In the genomic region with DNA sequence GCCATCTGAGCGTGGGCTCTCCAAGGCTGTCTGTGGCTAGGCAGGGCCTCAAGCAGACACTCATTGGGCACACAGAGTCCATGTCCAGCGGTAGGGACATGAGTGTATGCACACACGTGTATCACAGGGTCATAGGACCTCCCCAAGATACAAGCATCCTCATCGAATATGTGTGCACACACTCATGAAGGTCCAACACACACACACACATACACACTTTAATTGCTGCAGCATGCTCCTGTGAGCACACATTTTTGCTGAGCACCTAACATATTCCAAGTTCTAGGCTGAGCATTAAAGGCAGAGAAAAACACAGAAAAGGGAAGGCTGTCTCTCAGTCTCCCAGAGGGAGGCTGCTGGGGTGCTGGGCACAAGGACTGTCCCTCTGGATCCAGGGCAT, we compare ENCODE assay signal across 1 cellular context.
TF ChIP-seq lines count a peak whose summit lies in the region.

No MANE protein-coding gene starts in this region.

TF ChIP-seq in IMR-90, 13 proteins besides CTCF, POLR2A, EP300 and RAD21:
- TF ChIP-seq MAFK (IDR thresholded peaks at IDR 0.05; ENCODE audit: low read depth, low read length) = no peak
- TF ChIP-seq CHD1 (IDR thresholded peaks at IDR 0.05; ENCODE audit: low read depth, low read length) = no peak
- no peak for TF ChIP-seq CEBPB (IDR thresholded peaks at IDR 0.05; ENCODE audit: low read depth, low read length)
- TF ChIP-seq MXI1 (IDR thresholded peaks at IDR 0.05; ENCODE audit: borderline replicate concordance, low read depth, low read length) = no peak
- TF ChIP-seq RFX5 (IDR thresholded peaks at IDR 0.05; ENCODE audit: low read depth, low read length) = no peak
- no peak for TF ChIP-seq SMC3 (IDR thresholded peaks at IDR 0.05; ENCODE audit: low read depth, low read length)
- no peak for TF ChIP-seq NFE2L2 (IDR thresholded peaks at IDR 0.05; ENCODE audit: low read depth, low read length)
- no peak for TF ChIP-seq BHLHE40 (IDR thresholded peaks at IDR 0.05; ENCODE audit: low read depth, low read length)
- no peak for TF ChIP-seq FOS (IDR thresholded peaks at IDR 0.05; ENCODE audit: low read depth, low read length)
- TF ChIP-seq RCOR1 (IDR thresholded peaks at IDR 0.05; ENCODE audit: insufficient replicate concordance, low read length) = no peak
- TF ChIP-seq, protein P1, sequence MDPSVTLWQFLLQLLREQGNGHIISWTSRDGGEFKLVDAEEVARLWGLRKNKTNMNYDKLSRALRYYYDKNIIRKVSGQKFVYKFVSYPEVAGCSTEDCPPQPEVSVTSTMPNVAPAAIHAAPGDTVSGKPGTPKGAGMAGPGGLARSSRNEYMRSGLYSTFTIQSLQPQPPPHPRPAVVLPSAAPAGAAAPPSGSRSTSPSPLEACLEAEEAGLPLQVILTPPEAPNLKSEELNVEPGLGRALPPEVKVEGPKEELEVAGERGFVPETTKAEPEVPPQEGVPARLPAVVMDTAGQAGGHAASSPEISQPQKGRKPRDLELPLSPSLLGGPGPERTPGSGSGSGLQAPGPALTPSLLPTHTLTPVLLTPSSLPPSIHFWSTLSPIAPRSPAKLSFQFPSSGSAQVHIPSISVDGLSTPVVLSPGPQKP (IDR thresholded peaks at IDR 0.05; ENCODE audit: borderline replicate concordance, low read depth, low read length) = no peak
- TF ChIP-seq, protein P2, sequence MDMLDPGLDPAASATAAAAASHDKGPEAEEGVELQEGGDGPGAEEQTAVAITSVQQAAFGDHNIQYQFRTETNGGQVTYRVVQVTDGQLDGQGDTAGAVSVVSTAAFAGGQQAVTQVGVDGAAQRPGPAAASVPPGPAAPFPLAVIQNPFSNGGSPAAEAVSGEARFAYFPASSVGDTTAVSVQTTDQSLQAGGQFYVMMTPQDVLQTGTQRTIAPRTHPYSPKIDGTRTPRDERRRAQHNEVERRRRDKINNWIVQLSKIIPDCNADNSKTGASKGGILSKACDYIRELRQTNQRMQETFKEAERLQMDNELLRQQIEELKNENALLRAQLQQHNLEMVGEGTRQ (IDR thresholded peaks at IDR 0.05; ENCODE audit: low read depth, low read length) = no peak
- no peak for TF ChIP-seq MAZ (IDR thresholded peaks at IDR 0.05; ENCODE audit: borderline replicate concordance, low read depth, low read length)
